11 cellular contexts compared by ENCODE assay signal in genomic region chr15:64858136-64858535, GRCh38. TPM values are rescaled to one million over a fixed set of nuclear protein-coding genes. Genes with fewer than 3 reads are reported as not detected.
DNase-seq lines count a peak whose midpoint lies in the region; ATAC-seq and TF ChIP-seq lines count a peak whose summit lies in the region.
"Had no signal": no experiment of that assay in that cellular context is flagged by ENCODE, and none has a peak within 500 bp of the region (broad histone marks: within the 10 kb centered on the region; RNA-seq: fewer than 3 reads in every experiment).

No MANE protein-coding gene starts in this region.

- no peak for ATAC-seq in SK-N-SH treated with all-trans-retinoic acid at 6 μM for 48 hours
- ATAC-seq in GM18511 (IDR thresholded peaks at IDR 0.05; ENCODE audit: unreplicated experiment) = no peak
- ATAC-seq: Panc1 had no signal

- no peak overlapping the region for H3K4me3 ChIP-seq in SK-N-SH (ENCODE audit: low read depth in 2 of 2, low read length in 1 of 2)
- peak overlapping the region; percentile 10 to 11 for H3K4me3 ChIP-seq in muscle layer of colon (ENCODE audit: low read depth in 1 of 2, low read length in 2 of 2)
- no peak overlapping the region for H3K4me3 ChIP-seq in thyroid gland (replicated peaks in 1 of 3)
- H3K4me3 ChIP-seq: A549 had no signal

- no peak for TF ChIP-seq POLR2A in thyroid gland (IDR thresholded peaks at IDR 0.05)

- peaks cover 0 to 15% of the 10 kb centered on the region in 2 experiments for H3K36me3 ChIP-seq in SK-N-SH (replicated peaks in 1 of 2; ENCODE audit: control insufficient read depth in 1 of 2, insufficient read depth in 2 of 2, low read length in 1 of 2)
- peaks cover 64% of the 10 kb centered on the region for H3K36me3 ChIP-seq in muscle layer of colon (ENCODE audit: insufficient read depth, low read length)
- peaks cover 33 to 45% of the 10 kb centered on the region in 2 donors for H3K36me3 ChIP-seq in thyroid gland

- DNase-seq in SK-N-SH (no peak), amniotic epithelial cell (ENCODE audit: low read depth) (peak; percentile 55), thyroid gland (peak; percentile 35 to 47), HuH-7.5 (ENCODE audit: low spot score) (no peak), foreskin melanocyte (no peak)
- DNase-seq: activated CD4-positive, alpha-beta T cell treated with anti-CD3 and anti-CD28 coated beads, Interleukin-2, amount 50 U/mL, for 48 hours had no signal

- peaks cover 15% of the 10 kb centered on the region; the same call in 1 of the 2 replicates for H3K79me2 ChIP-seq in SK-N-SH (ENCODE audit: insufficient read depth)

- CTCF ChIA-PET in SK-N-SH (lab: Yijun Ruan, JAX) = interaction anchor here (0.8 kb wide), 1 partner anchor 49 kb away, joined by 3 read pairs; no protein-coding TSS in a partner anchor

- no peak overlapping the region for H2AFZ ChIP-seq in SK-N-SH (ENCODE audit: low read depth)

- peak overlapping the region; percentile 74 to 88; a peak in 2 of 4 replicates for H3K27ac ChIP-seq in SK-N-SH (ENCODE audit: low read depth in 2 of 2, low read length in 1 of 2)
- H3K27ac ChIP-seq in muscle layer of colon (ENCODE audit: low read depth, low read length) = peak overlapping the region; percentile 60
- H3K27ac ChIP-seq in thyroid gland = peak overlapping the region; percentile 91 to 96 (median 93)

- WGBS in SK-N-SH (ENCODE audit: low lambda C conversion rate) = 58% methylated on average over 4 of the region's 4 CpGs
- WGBS in thyroid gland, 2 donors = 24 to 33% methylated on average over 4 of the region's 4 CpGs

- no peak for TF ChIP-seq EP300 in SK-N-SH (IDR thresholded peaks at IDR 0.05; ENCODE audit: borderline replicate concordance in 1 of 2, low read depth in 1 of 2, low read length in 1 of 2)

- H3K9ac ChIP-seq in SK-N-SH (no peak overlapping the region), muscle layer of colon (ENCODE audit: low read length) (no peak overlapping the region)

- H3K9me3 ChIP-seq in SK-N-SH (no peaks in the 10 kb centered on the region), muscle layer of colon (ENCODE audit: low read length) (no peaks in the 10 kb centered on the region), thyroid gland (no peaks in the 10 kb centered on the region)
- H3K9me3 ChIP-seq: A549 had no signal

- POLR2A ChIA-PET in SK-N-SH (lab: Yijun Ruan, JAX) = interaction anchor here (0.6 kb wide), 1 partner anchor 186 kb away, joined by 4 read pairs; no protein-coding TSS in a partner anchor

- no peaks in the 10 kb centered on the region for H3K27me3 ChIP-seq in SK-N-SH (ENCODE audit: insufficient read depth)
- H3K27me3 ChIP-seq in muscle layer of colon (ENCODE audit: control insufficient read depth in 1 of 2, insufficient read depth in 2 of 2, low read length in 2 of 2) = no peaks in the 10 kb centered on the region
- H3K27me3 ChIP-seq in thyroid gland = no peaks in the 10 kb centered on the region

- no peaks in the 10 kb centered on the region for H3F3A ChIP-seq in SK-N-SH (replicated peaks; ENCODE audit: insufficient read depth)

- H3K4me1 ChIP-seq in SK-N-SH (ENCODE audit: control insufficient read depth in 1 of 2, insufficient read depth in 2 of 2, low read depth in 1 of 2, low read length in 1 of 2) = peaks cover 27 to 43% of the 10 kb centered on the region in 2 experiments; a peak in 3 of 4 replicates
- H3K4me1 ChIP-seq in muscle layer of colon (ENCODE audit: insufficient read depth, low read length) = peaks cover 68% of the 10 kb centered on the region
- peaks cover 42 to 74% of the 10 kb centered on the region in 2 donors for H3K4me1 ChIP-seq in thyroid gland

- intact Hi-C loops in thyroid gland (cut with DNase I) = no loop called here

- no peak for TF ChIP-seq CTCF in SK-N-SH (IDR thresholded peaks at IDR 0.05)
- TF ChIP-seq CTCF in thyroid gland (IDR thresholded peaks at IDR 0.05) = no peak

- peak overlapping the region; percentile 54; the same call in 1 of the 2 replicates for H3K4me2 ChIP-seq in SK-N-SH
- H3K4me2 ChIP-seq: A549 had no signal

- no peaks in the 10 kb centered on the region for H4K20me1 ChIP-seq in SK-N-SH (ENCODE audit: insufficient read depth)

- TF ChIP-seq RAD21 in SK-N-SH (IDR thresholded peaks at IDR 0.05; ENCODE audit: low read length) = no peak

- H3K9me2 ChIP-seq in SK-N-SH = no peaks in the 10 kb centered on the region

TF ChIP-seq in SK-N-SH, 30 proteins besides CTCF, POLR2A, EP300 and RAD21:
- no peak for TF ChIP-seq RFX5 (IDR thresholded peaks at IDR 0.05; ENCODE audit: low read length)
- TF ChIP-seq RCOR1 (IDR thresholded peaks at IDR 0.05; ENCODE audit: low read length) = 0 out of 2 replicates have a peak, but pooled peaks have one; percentile 15
TF ChIP-seq in SK-N-SH: peak in this region for 1.

TF ChIP-seq in SK-N-SH treated with all-trans-retinoic acid at 6 μM for 48 hours, 23 proteins besides CTCF, POLR2A, EP300 and RAD21 (continues in another document):
- TF ChIP-seq GLIS3 (CRISPR knock-in tag; IDR thresholded peaks at IDR 0.05) = no peak
- TF ChIP-seq ZFP3 (CRISPR knock-in tag; IDR thresholded peaks at IDR 0.05) = no peak
- TF ChIP-seq, protein P1, sequence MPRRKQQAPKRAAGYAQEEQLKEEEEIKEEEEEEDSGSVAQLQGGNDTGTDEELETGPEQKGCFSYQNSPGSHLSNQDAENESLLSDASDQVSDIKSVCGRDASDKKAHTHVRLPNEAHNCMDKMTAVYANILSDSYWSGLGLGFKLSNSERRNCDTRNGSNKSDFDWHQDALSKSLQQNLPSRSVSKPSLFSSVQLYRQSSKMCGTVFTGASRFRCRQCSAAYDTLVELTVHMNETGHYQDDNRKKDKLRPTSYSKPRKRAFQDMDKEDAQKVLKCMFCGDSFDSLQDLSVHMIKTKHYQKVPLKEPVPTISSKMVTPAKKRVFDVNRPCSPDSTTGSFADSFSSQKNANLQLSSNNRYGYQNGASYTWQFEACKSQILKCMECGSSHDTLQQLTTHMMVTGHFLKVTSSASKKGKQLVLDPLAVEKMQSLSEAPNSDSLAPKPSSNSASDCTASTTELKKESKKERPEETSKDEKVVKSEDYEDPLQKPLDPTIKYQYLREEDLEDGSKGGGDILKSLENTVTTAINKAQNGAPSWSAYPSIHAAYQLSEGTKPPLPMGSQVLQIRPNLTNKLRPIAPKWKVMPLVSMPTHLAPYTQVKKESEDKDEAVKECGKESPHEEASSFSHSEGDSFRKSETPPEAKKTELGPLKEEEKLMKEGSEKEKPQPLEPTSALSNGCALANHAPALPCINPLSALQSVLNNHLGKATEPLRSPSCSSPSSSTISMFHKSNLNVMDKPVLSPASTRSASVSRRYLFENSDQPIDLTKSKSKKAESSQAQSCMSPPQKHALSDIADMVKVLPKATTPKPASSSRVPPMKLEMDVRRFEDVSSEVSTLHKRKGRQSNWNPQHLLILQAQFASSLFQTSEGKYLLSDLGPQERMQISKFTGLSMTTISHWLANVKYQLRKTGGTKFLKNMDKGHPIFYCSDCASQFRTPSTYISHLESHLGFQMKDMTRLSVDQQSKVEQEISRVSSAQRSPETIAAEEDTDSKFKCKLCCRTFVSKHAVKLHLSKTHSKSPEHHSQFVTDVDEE (CRISPR knock-in tag; IDR thresholded peaks at IDR 0.05) = no peak
- no peak for TF ChIP-seq ZNF565 (CRISPR knock-in tag; conservative IDR thresholded peaks at IDR 0.05; ENCODE audit: low read depth)
- TF ChIP-seq ESRRG (CRISPR knock-in tag; IDR thresholded peaks at IDR 0.05) = no peak
- TF ChIP-seq BACH2 (CRISPR knock-in tag; IDR thresholded peaks at IDR 0.05; ENCODE audit: borderline replicate concordance) = no peak
- no peak for TF ChIP-seq ZNF8 (CRISPR knock-in tag; IDR thresholded peaks at IDR 0.05)
- no peak for TF ChIP-seq ZC3H10 (CRISPR knock-in tag; IDR thresholded peaks at IDR 0.05)
- TF ChIP-seq TCF4 (CRISPR knock-in tag; IDR thresholded peaks at IDR 0.05; ENCODE audit: borderline replicate concordance) = no peak
- TF ChIP-seq, protein P2, sequence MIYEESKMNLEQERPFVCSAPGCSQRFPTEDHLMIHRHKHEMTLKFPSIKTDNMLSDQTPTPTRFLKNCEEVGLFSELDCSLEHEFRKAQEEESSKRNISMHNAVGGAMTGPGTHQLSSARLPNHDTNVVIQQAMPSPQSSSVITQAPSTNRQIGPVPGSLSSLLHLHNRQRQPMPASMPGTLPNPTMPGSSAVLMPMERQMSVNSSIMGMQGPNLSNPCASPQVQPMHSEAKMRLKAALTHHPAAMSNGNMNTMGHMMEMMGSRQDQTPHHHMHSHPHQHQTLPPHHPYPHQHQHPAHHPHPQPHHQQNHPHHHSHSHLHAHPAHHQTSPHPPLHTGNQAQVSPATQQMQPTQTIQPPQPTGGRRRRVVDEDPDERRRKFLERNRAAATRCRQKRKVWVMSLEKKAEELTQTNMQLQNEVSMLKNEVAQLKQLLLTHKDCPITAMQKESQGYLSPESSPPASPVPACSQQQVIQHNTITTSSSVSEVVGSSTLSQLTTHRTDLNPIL (CRISPR knock-in tag; IDR thresholded peaks at IDR 0.05; ENCODE audit: low read depth) = no peak
- no peak for TF ChIP-seq CSDC2 (CRISPR knock-in tag; IDR thresholded peaks at IDR 0.05)
- TF ChIP-seq ARNTL (CRISPR knock-in tag; IDR thresholded peaks at IDR 0.05; ENCODE audit: borderline replicate concordance, low read depth) = no peak
- TF ChIP-seq OSR1 (CRISPR knock-in tag; IDR thresholded peaks at IDR 0.05) = no peak
- no peak for TF ChIP-seq TOX (CRISPR knock-in tag; IDR thresholded peaks at IDR 0.05; ENCODE audit: borderline replicate concordance)

RNA-seq across cellular contexts. Expression of gene PLEKHO2, which starts 16.4 kb away (rescaled TPM):
- 6.8 and 7.8 TPM in 2 replicates for polyA plus RNA-seq in SK-N-SH (2012; rRNA removed)
- polyA plus RNA-seq in SK-N-SH (2012; cell fraction: cytosol; rRNA removed) = 3.5 and 4.5 TPM in 2 replicates
- 24.8 and 26.8 TPM in 2 replicates for polyA plus RNA-seq in SK-N-SH (2012; cell fraction: nucleus; rRNA removed)
- 10 to 100 TPM; 31.3 to 53.6 (median 46.1) TPM for total RNA-seq in thyroid gland

RNA-seq across cellular contexts. Expression of gene PIF1, which starts 32.7 kb away (rescaled TPM):
- 12.1 and 12.4 TPM in 2 replicates for polyA plus RNA-seq in SK-N-SH (2012; rRNA removed)
- polyA plus RNA-seq in SK-N-SH (2012; cell fraction: cytosol; rRNA removed) = 2.8 and 4.4 TPM in 2 replicates
- polyA plus RNA-seq in SK-N-SH (2012; cell fraction: nucleus; rRNA removed) = 54.8 and 80.5 TPM in 2 replicates
- total RNA-seq in thyroid gland = 1 to 10 TPM in 1 of 4 donors, under 1 TPM in 2, not detected in 1; 0.33 to 1.1 (median 0.54) TPM

RNA-seq across cellular contexts. Expression of gene ANKDD1A, which starts 53.6 kb away (rescaled TPM):
- polyA plus RNA-seq in SK-N-SH (2012; rRNA removed) = 7.2 and 8.6 TPM in 2 replicates
- polyA plus RNA-seq in SK-N-SH (2012; cell fraction: cytosol; rRNA removed) = 3.2 and 4.5 TPM in 2 replicates
- 23.7 and 25.9 TPM in 2 replicates for polyA plus RNA-seq in SK-N-SH (2012; cell fraction: nucleus; rRNA removed)
- total RNA-seq in thyroid gland = 10 to 100 TPM in 1 of 4 donors, 1 to 10 TPM in 3; 5.1 to 11.9 (median 6.3) TPM

Comparison
In these comparisons a context has a peak if more than half of its experiments do, and no peak if none do; other contexts are left out.
1. DNase-seq: peak in amniotic epithelial cell (single experiment) and thyroid gland (2 of 2); none in SK-N-SH (single experiment), HuH-7.5 (single experiment) and foreskin melanocyte (single experiment).
2. H3K4me3 ChIP-seq: peak in muscle layer of colon (2 of 2); none in SK-N-SH (0 of 2) and thyroid gland (0 of 3).
3. Peak in every context shown above with its lines, with median percentiles within 50 percentile points of each other: H3K27ac ChIP-seq.